ENCODE assay signal across 9 cellular contexts in the genomic region with DNA sequence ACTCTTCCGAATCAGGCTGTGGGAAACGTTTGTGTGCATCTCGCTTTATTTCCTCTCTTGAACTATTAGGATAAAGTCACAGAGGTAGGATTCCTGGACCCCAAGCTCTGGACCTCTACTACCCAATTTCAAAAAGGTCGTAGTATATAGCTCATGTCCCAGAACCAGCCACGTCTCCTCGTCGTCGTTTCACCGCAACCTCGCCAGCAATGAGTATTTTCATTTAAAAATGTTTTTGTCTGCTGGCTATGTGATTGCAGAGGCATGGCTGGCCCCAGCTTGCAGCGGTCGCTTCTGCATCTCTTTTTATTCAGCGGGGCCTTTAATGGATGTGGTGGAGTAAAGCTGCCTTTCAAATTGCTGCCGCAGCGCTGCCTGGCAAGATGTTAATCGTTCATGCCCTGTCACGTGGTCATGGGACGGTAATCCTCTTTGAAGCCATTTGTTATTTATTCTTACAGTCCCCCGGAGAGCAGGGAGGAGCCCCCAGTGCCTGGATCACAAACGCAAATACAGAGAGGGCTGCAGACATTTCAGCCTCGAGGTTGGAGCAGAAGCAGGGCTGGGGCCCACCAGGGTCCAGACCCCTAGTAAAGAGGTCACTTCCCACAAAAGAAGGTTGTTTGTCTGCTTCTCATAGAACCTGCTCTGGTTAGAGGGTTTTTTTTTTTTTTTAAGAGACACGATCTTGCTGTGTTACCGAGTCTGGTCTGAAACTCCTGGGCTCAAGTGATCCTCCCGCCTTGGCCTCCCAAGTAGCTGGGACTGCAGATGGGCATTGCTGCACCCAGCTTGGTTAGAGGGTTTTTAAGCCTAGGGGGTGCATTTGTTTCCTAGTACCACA. TPM values are rescaled to one million over a fixed set of nuclear protein-coding genes. Genes with fewer than 3 reads are reported as not detected.
A peak's percentile ranks its signal among the peaks of the same experiment; 100 is the strongest.
DNase-seq lines count a peak whose midpoint lies in the region; ATAC-seq, FAIRE-seq and TF ChIP-seq lines count a peak whose summit lies in the region.
"Had no signal": no experiment of that assay in that cellular context is flagged by ENCODE, and none has a peak within 500 bp of the region (broad histone marks: within the 10 kb centered on the region; RNA-seq: fewer than 3 reads in every experiment).

No MANE protein-coding gene starts in this region.

- H3K4me1 ChIP-seq in CD4-positive, alpha-beta memory T cell (ENCODE audit: insufficient read depth, low read length) = peaks cover 21% of the 10 kb centered on the region
- H3K4me1 ChIP-seq in astrocyte (ENCODE audit: insufficient read depth, low read length) (no peaks in the 10 kb centered on the region), lower lobe of right lung (no peaks in the 10 kb centered on the region), mesendoderm (ENCODE audit: control insufficient read depth, low read depth, low read length) (no peaks in the 10 kb centered on the region)
- H3K4me1 ChIP-seq: tibial nerve had no signal

- no peak overlapping the region for H2BK15ac ChIP-seq in mesendoderm (replicated peaks; ENCODE audit: low read depth)

- WGBS in mesendoderm (ENCODE audit: extremely low coverage, insufficient coverage, low lambda C conversion rate) = no CpG with 5 or more reads among the region's 24 CpGs

- peaks cover 6 to 16% of the 10 kb centered on the region in 2 donors for H3K36me3 Mint-ChIP-seq in CD4-positive, alpha-beta memory T cell
- H3K36me3 Mint-ChIP-seq in astrocyte (ENCODE audit: low read depth, unreplicated experiment) = peaks cover 2% of the 10 kb centered on the region

- H4K5ac ChIP-seq in mesendoderm (ENCODE audit: low read length) = no peak overlapping the region

- peaks cover 11 to 30% (median 15%) of the 10 kb centered on the region in 4 donors for H3K4me1 Mint-ChIP-seq in CD4-positive, alpha-beta memory T cell
- H3K4me1 Mint-ChIP-seq in astrocyte (ENCODE audit: low read depth, unreplicated experiment) = no peaks in the 10 kb centered on the region

- peaks cover 19% of the 10 kb centered on the region for H4K20me1 ChIP-seq in astrocyte (ENCODE audit: insufficient read depth, low read length)

- no peak overlapping the region for H3K9ac ChIP-seq in astrocyte (ENCODE audit: low read length)
- H3K9ac ChIP-seq in mesendoderm (ENCODE audit: low read length) = no peak overlapping the region

- H3K4me3 Mint-ChIP-seq in CD4-positive, alpha-beta memory T cell = peak overlapping the region in 1 of 8 donors; percentile 78
- peak overlapping the region; percentile 50 for H3K4me3 Mint-ChIP-seq in astrocyte (ENCODE audit: unreplicated experiment)

- H3K27me3 Mint-ChIP-seq in CD4-positive, alpha-beta memory T cell = no peaks in the 10 kb centered on the region
- peaks cover 32% of the 10 kb centered on the region for H3K27me3 Mint-ChIP-seq in astrocyte (ENCODE audit: low read depth, unreplicated experiment)

- H2AFZ ChIP-seq in astrocyte (ENCODE audit: low read depth, low read length) = no peak overlapping the region

- intact Hi-C loops in CD4-positive, alpha-beta memory T cell (cut with micrococcal nuclease) = no loop called here
- intact Hi-C loops in lower lobe of right lung (cut with DNase I) = no loop called here

- no peak for DNase-seq in CD4-positive, alpha-beta memory T cell
- DNase-seq in NCI-H146 treated with DMSO at 0.1 percent for 48 hours (lab: John Stamatoyannopoulos, UW; ENCODE audit: unreplicated experiment) (peak; percentile 38), astrocyte (ENCODE audit: low read depth) (no peak), lower lobe of right lung (peak; percentile 9), mesendoderm (no peak), NOMO-1 treated with dmso at 0.1 percent for 144 hours (lab: John Stamatoyannopoulos, UW; ENCODE audit: unreplicated experiment) (no peak)

- H2AK5ac ChIP-seq in mesendoderm (ENCODE audit: low read length) = no peak overlapping the region

- H2BK5ac ChIP-seq in mesendoderm (ENCODE audit: low read length) = no peak overlapping the region

- H3K9me3 Mint-ChIP-seq in CD4-positive, alpha-beta memory T cell = no peaks in the 10 kb centered on the region
- H3K9me3 Mint-ChIP-seq in astrocyte (ENCODE audit: unreplicated experiment) = no peaks in the 10 kb centered on the region

- no peak overlapping the region for H3K4ac ChIP-seq in mesendoderm (ENCODE audit: low read depth, low read length)

- H4K8ac ChIP-seq in mesendoderm (ENCODE audit: low read depth, low read length) = no peak overlapping the region

- H3K23ac ChIP-seq in mesendoderm (ENCODE audit: low read length) = no peak overlapping the region

- no peak for FAIRE-seq in astrocyte (lab: Jason Lieb, UNC)

- H3K9me3 ChIP-seq in CD4-positive, alpha-beta memory T cell (ENCODE audit: control insufficient read depth in 1 of 2, low read length in 2 of 2) = no peaks in the 10 kb centered on the region
- H3K9me3 ChIP-seq in astrocyte (ENCODE audit: insufficient read depth, low read depth, low read length) (no peaks in the 10 kb centered on the region), lower lobe of right lung (no peaks in the 10 kb centered on the region)
- H3K9me3 ChIP-seq: tibial nerve had no signal

- peak overlapping the region in 5 of 7 donors; percentile 34 to 90 (median 66) for H3K27ac Mint-ChIP-seq in CD4-positive, alpha-beta memory T cell
- no peak overlapping the region for H3K27ac Mint-ChIP-seq in astrocyte (ENCODE audit: unreplicated experiment)

- no peak overlapping the region for H2BK120ac ChIP-seq in mesendoderm (ENCODE audit: low read depth, low read length)

- ATAC-seq in lower lobe of right lung (no peak), HG03097 (IDR thresholded peaks at IDR 0.05; ENCODE audit: low FRiP score, unreplicated experiment) (no peak), GM19455 (IDR thresholded peaks at IDR 0.05; ENCODE audit: unreplicated experiment) (no peak)

- no peak overlapping the region for H3K27ac ChIP-seq in CD4-positive, alpha-beta memory T cell (ENCODE audit: low read depth, low read length)
- H3K27ac ChIP-seq in astrocyte (ENCODE audit: low read depth, low read length) = no peak overlapping the region
- H3K27ac ChIP-seq in lower lobe of right lung = no peak overlapping the region
- H3K27ac ChIP-seq in mesendoderm (ENCODE audit: low read depth, low read length) = no peak overlapping the region
- H3K27ac ChIP-seq: tibial nerve had no signal

- H3K4me3 ChIP-seq in CD4-positive, alpha-beta memory T cell (ENCODE audit: low read length in 2 of 2) = no peak overlapping the region
- no peak overlapping the region for H3K4me3 ChIP-seq in astrocyte (ENCODE audit: insufficient read depth, low read depth, low read length)
- no peak overlapping the region for H3K4me3 ChIP-seq in lower lobe of right lung
- no peak overlapping the region for H3K4me3 ChIP-seq in mesendoderm (ENCODE audit: low read length)
- H3K4me3 ChIP-seq: tibial nerve had no signal

- no peaks in the 10 kb centered on the region for H3K27me3 ChIP-seq in CD4-positive, alpha-beta memory T cell (ENCODE audit: insufficient read depth, low read length)
- H3K27me3 ChIP-seq in astrocyte (ENCODE audit: insufficient read depth, low read length) (peaks cover 8% of the 10 kb centered on the region), lower lobe of right lung (ENCODE audit: low read depth) (no peaks in the 10 kb centered on the region), mesendoderm (ENCODE audit: insufficient read depth, low read length, poor library complexity) (no peaks in the 10 kb centered on the region)
- H3K27me3 ChIP-seq: tibial nerve had no signal

- H3K4me2 ChIP-seq in astrocyte (ENCODE audit: low read length) (no peak overlapping the region), mesendoderm (ENCODE audit: low read length) (no peak overlapping the region)

- TF ChIP-seq CTCF in astrocyte (IDR thresholded peaks at IDR 0.05; ENCODE audit: insufficient read depth, low read depth, low read length) = no peak
- TF ChIP-seq CTCF in lower lobe of right lung (IDR thresholded peaks at IDR 0.05) = no peak

- H3K79me2 ChIP-seq in astrocyte (ENCODE audit: insufficient read depth, low read length) (no peaks in the 10 kb centered on the region), mesendoderm (ENCODE audit: control insufficient read depth, insufficient read depth, low read length) (no peaks in the 10 kb centered on the region)

- CTCF ChIA-PET in CD4-positive, alpha-beta memory T cell (lab: Charles Lee; ENCODE audit: partially characterized antibody) = interaction anchor here (0.9 to 1.4 kb wide), 3 partner anchors 11 to 29 kb away, joined by 3 to 4 read pairs (median 3); a partner anchor contains a TSS

- H3K36me3 ChIP-seq in CD4-positive, alpha-beta memory T cell (ENCODE audit: insufficient read depth, low read length) = no peaks in the 10 kb centered on the region
- H3K36me3 ChIP-seq in astrocyte (ENCODE audit: insufficient read depth, low read length) (no peaks in the 10 kb centered on the region), lower lobe of right lung (no peaks in the 10 kb centered on the region), mesendoderm (ENCODE audit: control insufficient read depth, insufficient read depth, low read length) (no peaks in the 10 kb centered on the region)
- H3K36me3 ChIP-seq: tibial nerve had no signal

- no peak overlapping the region for H3K56ac ChIP-seq in mesendoderm (ENCODE audit: low read length)

- H3K79me1 ChIP-seq in mesendoderm (ENCODE audit: low read length) = no peaks in the 10 kb centered on the region

- POLR2A ChIA-PET in CD4-positive, alpha-beta memory T cell (lab: Charles Lee; ENCODE audit: partially characterized antibody) = interaction anchor here (1.1 kb wide), 1 partner anchor 11 kb away, joined by 3 read pairs; a partner anchor contains a TSS

- no peak overlapping the region for H3K18ac ChIP-seq in mesendoderm (ENCODE audit: low read length)

RNA-seq across cellular contexts. Expression of a gene that starts 11.6 kb away (rescaled TPM):
- 1 to 10 TPM; 7.6 to 9.6 TPM for total RNA-seq in CD4-positive, alpha-beta memory T cell
- 1 to 10 TPM; 1.0 to 1.1 TPM for polyA plus RNA-seq in CD4-positive, alpha-beta memory T cell
- 8.4 and 9.3 TPM in 2 replicates for total RNA-seq in astrocyte
- 16.1 TPM for total RNA-seq in lower lobe of right lung
- polyA plus RNA-seq in mesendoderm (2013, experiment 1 of 2) = 3.0 TPM
- 3.0 TPM for polyA plus RNA-seq in mesendoderm (2013, experiment 2 of 2)

RNA-seq across cellular contexts. Expression of a gene that starts 41.9 kb away (rescaled TPM):
- total RNA-seq in CD4-positive, alpha-beta memory T cell = 100 to 1,000 TPM; 188 to 197 TPM
- 10 to 100 TPM; 20.9 to 53.6 TPM for polyA plus RNA-seq in CD4-positive, alpha-beta memory T cell
- total RNA-seq in astrocyte (3.1 and 4.4 TPM in 2 replicates), lower lobe of right lung (119 TPM)
- 1.1 TPM for polyA plus RNA-seq in mesendoderm (2013, experiment 1 of 2)
- 1.0 TPM for polyA plus RNA-seq in mesendoderm (2013, experiment 2 of 2)

Comparison
In these comparisons a context has a peak if more than half of its experiments do, and no peak if none do; other contexts are left out.
1. DNase-seq: peak in NCI-H146 treated with DMSO at 0.1 percent for 48 hours (single experiment) and lower lobe of right lung (single experiment); none in CD4-positive, alpha-beta memory T cell (0 of 5), astrocyte (single experiment), mesendoderm (single experiment) and NOMO-1 treated with dmso at 0.1 percent for 144 hours (single experiment).
2. RNA of a gene that starts 41.9 kb away (total RNA-seq): 188 to 197 TPM in CD4-positive, alpha-beta memory T cell and 119 TPM in lower lobe of right lung (single experiment); 3.1 to 4.4 TPM in astrocyte; every median in the first group is over 10 times any median in the second.